ENCODE assay signal across 18 cellular contexts in genomic region chr4:101265816-101266172, GRCh38.
DNase-seq lines count a peak whose midpoint lies in the region; ATAC-seq, FAIRE-seq and TF ChIP-seq lines count a peak whose summit lies in the region.
"Had no signal": no experiment of that assay in that cellular context is flagged by ENCODE, and none has a peak within 500 bp of the region (broad histone marks: within the 10 kb centered on the region; RNA-seq: fewer than 3 reads in every experiment).

No MANE protein-coding gene starts in this region.

- H3K27ac Mint-ChIP-seq in activated B cell treated with CpG ODN at 0.5 μM for 24 hours, result peak overlapping the region; percentile 69

- H3K4me1 Mint-ChIP-seq in activated B cell treated with CpG ODN at 0.5 μM for 24 hours, result peaks cover 87% of the 10 kb centered on the region

- H2AFZ ChIP-seq in keratinocyte (ENCODE audit: control insufficient read depth, low read length), result no peak overlapping the region

- H3K4me3 ChIP-seq in keratinocyte (ENCODE audit: control insufficient read depth in 2 of 3, extremely low read depth in 1 of 3, insufficient read depth in 2 of 3, low read depth in 1 of 3, low read length in 3 of 3), result peak overlapping the region in 2 of 3 experiments; percentile 54 to 58
- H3K4me3 ChIP-seq in BE2C (ENCODE audit: low read depth, low read length), result no peak overlapping the region
- H3K4me3 ChIP-seq: SJSA1 had no signal

- H3K4me3 Mint-ChIP-seq in activated B cell treated with CpG ODN at 0.5 μM for 24 hours, result peak overlapping the region; percentile 48

- CTCF ChIA-PET in activated B cell treated with CpG ODN at 0.5 μM for 24 hours (lab: Charles Lee), result no interaction called here

- no peaks in the 10 kb centered on the region for H3K36me3 Mint-ChIP-seq in activated B cell treated with CpG ODN at 0.5 μM for 24 hours (ENCODE audit: low read depth)

- no peaks in the 10 kb centered on the region for H3K27me3 Mint-ChIP-seq in activated B cell treated with CpG ODN at 0.5 μM for 24 hours

- H3K9me1 ChIP-seq in keratinocyte (ENCODE audit: control insufficient read depth, extremely low read depth, insufficient read depth, low read length), result peaks cover 5% of the 10 kb centered on the region

- DNase-seq in HT-29 (ENCODE audit: low spot score) (peak; percentile 40), activated B cell treated with CpG ODN at 0.5 μM for 24 hours (no peak), keratinocyte (ENCODE audit: low read depth, low spot score) (no peak), cortex of kidney (lab: John Stamatoyannopoulos, UW) (no peak), BE2C (no peak), left ventricle myocardium superior (no peak)
- DNase-seq: C1 segment of cervical spinal cord; IMR-90; Kasumi-1; NCI-H1417 treated with DMSO at 0.1 percent for 48 hours; NCI-H1930; NCI-H69; NK-92 treated with Interleukin-12 subunit alpha and Interleukin-12 subunit beta, amount 100 ng/mL, for 24 hours; RPMI8226 had no signal

- H3K36me3 ChIP-seq in keratinocyte (ENCODE audit: control insufficient read depth in 2 of 2, extremely low read depth in 1 of 2, insufficient read depth in 2 of 2, low read length in 2 of 2), result no peaks in the 10 kb centered on the region
- H3K36me3 ChIP-seq in BE2C, result no peaks in the 10 kb centered on the region
- H3K36me3 ChIP-seq: SJSA1 had no signal

- H3K4me2 ChIP-seq in keratinocyte (ENCODE audit: control insufficient read depth, extremely low read depth, insufficient read depth, low read depth, low read length), result peak overlapping the region; percentile 88

- no peaks in the 10 kb centered on the region for H3K27me3 ChIP-seq in keratinocyte (ENCODE audit: control insufficient read depth, extremely low read depth, insufficient read depth, low read length)
- no peaks in the 10 kb centered on the region for H3K27me3 ChIP-seq in BE2C
- H3K27me3 ChIP-seq: SJSA1 had no signal

- POLR2A ChIA-PET in activated B cell treated with CpG ODN at 0.5 μM for 24 hours (lab: Charles Lee), result no interaction called here

- H3K4me1 ChIP-seq in keratinocyte (ENCODE audit: control insufficient read depth, extremely low read depth, insufficient read depth, low read length) (peaks cover 21% of the 10 kb centered on the region), BE2C (no peaks in the 10 kb centered on the region)

- H4K20me1 ChIP-seq in keratinocyte (ENCODE audit: control insufficient read depth, extremely low read depth, insufficient read depth, low read length), result peaks cover 12% of the 10 kb centered on the region

- peaks cover 85% of the 10 kb centered on the region for H3K79me2 ChIP-seq in keratinocyte (ENCODE audit: control insufficient read depth, insufficient read depth, low read length)

- H3K9ac ChIP-seq in keratinocyte (ENCODE audit: control insufficient read depth, extremely low read depth, insufficient read depth, low read length), result peak overlapping the region; percentile 72

- H3K9me3 ChIP-seq in keratinocyte (ENCODE audit: control insufficient read depth, low read depth, low read length) (no peaks in the 10 kb centered on the region), BE2C (no peaks in the 10 kb centered on the region)
- H3K9me3 ChIP-seq: SJSA1 had no signal

- ATAC-seq in activated B cell treated with CpG ODN at 0.5 μM for 24 hours (ENCODE audit: low read depth) (no peak), left ventricle myocardium superior (no peak), GM21723 (IDR thresholded peaks at IDR 0.05; ENCODE audit: unreplicated experiment) (no peak)

- intact Hi-C loops in activated B cell treated with CpG ODN at 0.5 μM for 24 hours (cut with micrococcal nuclease) (loop anchor here (2.0 kb wide), 1 partner anchor 21 kb away; no protein-coding TSS in a partner anchor), left ventricle myocardium superior (cut with micrococcal nuclease) (no loop called here)

- no peak for FAIRE-seq in keratinocyte (lab: Jason Lieb, UNC)
- FAIRE-seq: GM12892 had no signal

- dilution Hi-C loops in keratinocyte (cut with MboI; ENCODE audit: extremely low pct_ligation_motif_present, low sequenced_read_pairs), result no loop called here

- TF ChIP-seq CTCF in 22Rv1 (IDR thresholded peaks at IDR 0.05) (no peak), activated B cell treated with CpG ODN at 0.5 μM for 24 hours (IDR thresholded peaks at IDR 0.05) (no peak), keratinocyte (optimal IDR thresholded peaks at IDR 0.05 in 1 of 3, IDR thresholded peaks at IDR 0.05 in 1 of 3, conservative IDR thresholded peaks at IDR 0.05 in 1 of 3; ENCODE audit: extremely low read depth in 1 of 3, insufficient read depth in 2 of 3, low read length in 3 of 3) (no peak), BE2C (IDR thresholded peaks at IDR 0.05; ENCODE audit: low read depth, low read length) (no peak)

- H3K27ac ChIP-seq in 22Rv1 (peak overlapping the region; percentile 97), keratinocyte (ENCODE audit: control insufficient read depth, insufficient read depth, low read length) (peak overlapping the region; percentile 97)
- H3K27ac ChIP-seq: SJSA1 had no signal

- no peaks in the 10 kb centered on the region for H3K9me3 Mint-ChIP-seq in activated B cell treated with CpG ODN at 0.5 μM for 24 hours
